In genomic region chr2:41914936-41915335, GRCh38 we compare ENCODE assay signal across 19 cellular contexts.
DNase-seq lines count a peak whose midpoint lies in the region; ATAC-seq and TF ChIP-seq lines count a peak whose summit lies in the region.
"Had no signal": no experiment of that assay in that cellular context is flagged by ENCODE, and none has a peak within 500 bp of the region (broad histone marks: within the 10 kb centered on the region; RNA-seq: fewer than 3 reads in every experiment).

No MANE protein-coding gene starts in this region.

- H3K79me2 ChIP-seq in GM23338 (replicated peaks; ENCODE audit: insufficient read depth) = no peaks in the 10 kb centered on the region

- H3K27ac ChIP-seq in GM23338 (ENCODE audit: low read depth) (no peak overlapping the region), transverse colon (peak overlapping the region in 3 of 4 donors; percentile 7 to 16 (median 8))
- H3K27ac ChIP-seq: RWPE1, SJCRH30 had no signal

- no peak for TF ChIP-seq EP300 in transverse colon (IDR thresholded peaks at IDR 0.05; ENCODE audit: low read depth)

- peak overlapping the region; percentile 63; the same call in 1 of the 2 replicates for H2AFZ ChIP-seq in GM23338

- in situ Hi-C loops in transverse colon (cut with MboI; ENCODE audit: low pct_ligation_motif_present in 1 of 4, low pct_unique_long_range_greater_than_20kb in 1 of 4, low sequenced_read_pairs in 3 of 4) = no loop called here

- TF ChIP-seq CTCF in GM23338 (conservative IDR thresholded peaks at IDR 0.05; ENCODE audit: low read depth in 2 of 2) (no peak), transverse colon (IDR thresholded peaks at IDR 0.05) (no peak)

- intact Hi-C loops in transverse colon (cut with DNase I; ENCODE audit: low total_unique reads) (loop anchor here (5.0 kb wide), 1 partner anchor 132 kb away; the partner anchor contains the start of gene PKDCC), head of caudate nucleus (cut with DNase I) (no loop called here)

- H3K9me2 ChIP-seq in GM23338 (ENCODE audit: insufficient read depth) = 0 out of 2 replicates have a peak, but pooled peaks cover 17% of the 10 kb centered on the region

- H3K27ac Mint-ChIP-seq in GM23338 = no peak overlapping the region
- no peak overlapping the region for H3K27ac Mint-ChIP-seq in natural killer cell treated with Interleukin-12 subunit alpha and Interleukin-12 subunit beta and Interleukin-15 and Interleukin-18, amount 100 ng/mL, for 72 hours
- H3K27ac Mint-ChIP-seq: CD4-positive, alpha-beta T cell had no signal

- no peak for DNase-seq in GM23338 (ENCODE audit: low spot score)
- peak; percentile 73 for DNase-seq in amniotic epithelial cell (ENCODE audit: low read depth)
- no peak for DNase-seq in left lobe of liver (ENCODE audit: low spot score)
- DNase-seq in transverse colon = no peak
- no peak for DNase-seq in natural killer cell treated with Interleukin-12 subunit alpha and Interleukin-12 subunit beta and Interleukin-15 and Interleukin-18, amount 100 ng/mL, for 72 hours (ENCODE audit: low spot score)
- no peak for DNase-seq in head of caudate nucleus
- DNase-seq: BE2C; Calu3; CD4-positive, alpha-beta T cell; KBM-7; NCI-H1092; NCI-H2081 treated with DMSO at 0.1 percent for 48 hours; NCI-H510A; NCI-H774; PC-3; SJCRH30 had no signal

- no peaks in the 10 kb centered on the region for H3K4me1 Mint-ChIP-seq in GM23338
- peaks cover 0 to 4% of the 10 kb centered on the region in 2 donors for H3K4me1 Mint-ChIP-seq in natural killer cell treated with Interleukin-12 subunit alpha and Interleukin-12 subunit beta and Interleukin-15 and Interleukin-18, amount 100 ng/mL, for 72 hours (ENCODE audit: low read depth in 2 of 2)

- no peak for TF ChIP-seq POLR2A in transverse colon (IDR thresholded peaks at IDR 0.05)

- H3K9me3 ChIP-seq in transverse colon = no peaks in the 10 kb centered on the region
- H3K9me3 ChIP-seq: BE2C, SJCRH30 had no signal

- no peaks in the 10 kb centered on the region for H3K9me3 Mint-ChIP-seq in GM23338
- H3K9me3 Mint-ChIP-seq in natural killer cell treated with Interleukin-12 subunit alpha and Interleukin-12 subunit beta and Interleukin-15 and Interleukin-18, amount 100 ng/mL, for 72 hours = no peaks in the 10 kb centered on the region
- H3K9me3 Mint-ChIP-seq: CD4-positive, alpha-beta T cell had no signal

- H3F3A ChIP-seq in GM23338 (replicated peaks; ENCODE audit: low read depth) = no peaks in the 10 kb centered on the region

- H3K4me2 ChIP-seq in GM23338 = no peak overlapping the region

- H3K27me3 ChIP-seq in GM23338 (ENCODE audit: insufficient read depth) = no peaks in the 10 kb centered on the region
- no peaks in the 10 kb centered on the region for H3K27me3 ChIP-seq in transverse colon
- H3K27me3 ChIP-seq: BE2C, SJCRH30 had no signal

- H3K36me3 Mint-ChIP-seq in GM23338 (ENCODE audit: low read depth) = no peaks in the 10 kb centered on the region
- no peaks in the 10 kb centered on the region for H3K36me3 Mint-ChIP-seq in natural killer cell treated with Interleukin-12 subunit alpha and Interleukin-12 subunit beta and Interleukin-15 and Interleukin-18, amount 100 ng/mL, for 72 hours

- H3K4me3 ChIP-seq in GM23338 (no peak overlapping the region), transverse colon (no peak overlapping the region)
- H3K4me3 ChIP-seq: SJCRH30 had no signal

- H3K4me3 Mint-ChIP-seq in GM23338 = no peak overlapping the region
- no peak overlapping the region for H3K4me3 Mint-ChIP-seq in natural killer cell treated with Interleukin-12 subunit alpha and Interleukin-12 subunit beta and Interleukin-15 and Interleukin-18, amount 100 ng/mL, for 72 hours
- H3K4me3 Mint-ChIP-seq: CD4-positive, alpha-beta T cell had no signal

- H3K36me3 ChIP-seq in GM23338 (ENCODE audit: insufficient read depth) (no peaks in the 10 kb centered on the region), transverse colon (no peaks in the 10 kb centered on the region)
- H3K36me3 ChIP-seq: BE2C, SJCRH30 had no signal

- ATAC-seq in GM23338 = no peak
- peak; percentile 53 for ATAC-seq in left lobe of liver
- no peak for ATAC-seq in natural killer cell treated with Interleukin-12 subunit alpha and Interleukin-12 subunit beta and Interleukin-15 and Interleukin-18, amount 100 ng/mL, for 72 hours
- no peak for ATAC-seq in GM19467 (IDR thresholded peaks at IDR 0.05; ENCODE audit: unreplicated experiment)
- ATAC-seq: HCT116, PC-3 had no signal

- H4K20me1 ChIP-seq in GM23338 (replicated peaks; ENCODE audit: insufficient read depth) = no peaks in the 10 kb centered on the region

- H3K4me1 ChIP-seq in GM23338 (ENCODE audit: insufficient read depth) (no peaks in the 10 kb centered on the region), transverse colon (peaks cover 0 to 7% (median 0%) of the 10 kb centered on the region in 4 donors)
- H3K4me1 ChIP-seq: BE2C had no signal

- peaks cover 2% of the 10 kb centered on the region for H3K27me3 Mint-ChIP-seq in GM23338 (ENCODE audit: insufficient read depth, low read depth, poor library complexity)
- H3K27me3 Mint-ChIP-seq in natural killer cell treated with Interleukin-12 subunit alpha and Interleukin-12 subunit beta and Interleukin-15 and Interleukin-18, amount 100 ng/mL, for 72 hours = peaks cover 34 to 40% of the 10 kb centered on the region in 2 donors

TF ChIP-seq in GM23338, 12 proteins besides CTCF, POLR2A, EP300 and RAD21 (continues in another document):
- no peak for TF ChIP-seq CREB1 (CRISPR knock-in tag; IDR thresholded peaks at IDR 0.05; ENCODE audit: low read depth)
- no peak for TF ChIP-seq ZNF462 (CRISPR knock-in tag; IDR thresholded peaks at IDR 0.05)
- TF ChIP-seq EZH2phosphoT487 (IDR thresholded peaks at IDR 0.05; ENCODE audit: unreplicated experiment) = no peak
